1 cellular context compared by ENCODE assay signal in the genomic region with DNA sequence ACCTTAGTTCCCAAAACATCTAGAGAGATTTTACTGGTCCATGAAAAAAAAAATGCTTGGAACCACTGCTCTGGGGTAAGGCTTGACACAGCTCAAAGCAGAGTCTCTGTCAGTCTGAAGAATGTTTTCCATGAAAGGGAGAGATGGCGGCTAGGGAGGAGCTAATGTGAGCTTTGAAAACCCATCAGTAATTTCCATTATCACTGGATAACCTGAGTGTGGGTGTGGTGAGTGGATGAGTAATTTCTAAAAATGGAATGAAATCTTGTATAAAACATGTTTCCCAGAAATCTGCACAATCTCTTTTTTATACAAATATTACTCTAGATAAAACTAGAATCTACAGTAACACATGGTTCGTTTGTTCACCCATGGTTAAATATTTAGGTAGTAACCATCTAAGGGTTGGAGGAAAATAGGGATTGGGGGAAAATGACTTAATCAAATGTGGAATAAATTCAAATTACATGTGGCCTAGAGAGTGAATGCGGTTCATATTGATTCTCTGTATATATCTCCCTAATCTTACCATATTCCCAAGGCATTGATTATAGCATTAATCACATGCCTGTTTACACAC.
TF ChIP-seq lines count a peak whose summit lies in the region.

No MANE protein-coding gene starts in this region.

TF ChIP-seq in IMR-90, 13 proteins besides CTCF, POLR2A, EP300 and RAD21:
- TF ChIP-seq RCOR1 (IDR thresholded peaks at IDR 0.05; ENCODE audit: insufficient replicate concordance, low read length) (no peak), MAZ (IDR thresholded peaks at IDR 0.05; ENCODE audit: borderline replicate concordance, low read depth, low read length) (no peak), SMC3 (IDR thresholded peaks at IDR 0.05; ENCODE audit: low read depth, low read length) (no peak), MXI1 (IDR thresholded peaks at IDR 0.05; ENCODE audit: borderline replicate concordance, low read depth, low read length) (no peak), BHLHE40 (IDR thresholded peaks at IDR 0.05; ENCODE audit: low read depth, low read length) (no peak), MAFK (IDR thresholded peaks at IDR 0.05; ENCODE audit: low read depth, low read length) (no peak), RFX5 (IDR thresholded peaks at IDR 0.05; ENCODE audit: low read depth, low read length) (no peak), CEBPB (IDR thresholded peaks at IDR 0.05; ENCODE audit: low read depth, low read length) (no peak), CHD1 (IDR thresholded peaks at IDR 0.05; ENCODE audit: low read depth, low read length) (no peak), FOS (IDR thresholded peaks at IDR 0.05; ENCODE audit: low read depth, low read length) (no peak), NFE2L2 (IDR thresholded peaks at IDR 0.05; ENCODE audit: low read depth, low read length) (no peak)
- TF ChIP-seq, protein P1, sequence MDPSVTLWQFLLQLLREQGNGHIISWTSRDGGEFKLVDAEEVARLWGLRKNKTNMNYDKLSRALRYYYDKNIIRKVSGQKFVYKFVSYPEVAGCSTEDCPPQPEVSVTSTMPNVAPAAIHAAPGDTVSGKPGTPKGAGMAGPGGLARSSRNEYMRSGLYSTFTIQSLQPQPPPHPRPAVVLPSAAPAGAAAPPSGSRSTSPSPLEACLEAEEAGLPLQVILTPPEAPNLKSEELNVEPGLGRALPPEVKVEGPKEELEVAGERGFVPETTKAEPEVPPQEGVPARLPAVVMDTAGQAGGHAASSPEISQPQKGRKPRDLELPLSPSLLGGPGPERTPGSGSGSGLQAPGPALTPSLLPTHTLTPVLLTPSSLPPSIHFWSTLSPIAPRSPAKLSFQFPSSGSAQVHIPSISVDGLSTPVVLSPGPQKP (IDR thresholded peaks at IDR 0.05; ENCODE audit: borderline replicate concordance, low read depth, low read length) = no peak
- TF ChIP-seq, protein P2, sequence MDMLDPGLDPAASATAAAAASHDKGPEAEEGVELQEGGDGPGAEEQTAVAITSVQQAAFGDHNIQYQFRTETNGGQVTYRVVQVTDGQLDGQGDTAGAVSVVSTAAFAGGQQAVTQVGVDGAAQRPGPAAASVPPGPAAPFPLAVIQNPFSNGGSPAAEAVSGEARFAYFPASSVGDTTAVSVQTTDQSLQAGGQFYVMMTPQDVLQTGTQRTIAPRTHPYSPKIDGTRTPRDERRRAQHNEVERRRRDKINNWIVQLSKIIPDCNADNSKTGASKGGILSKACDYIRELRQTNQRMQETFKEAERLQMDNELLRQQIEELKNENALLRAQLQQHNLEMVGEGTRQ (IDR thresholded peaks at IDR 0.05; ENCODE audit: low read depth, low read length) = no peak
